12 cellular contexts compared by ENCODE assay signal in the genomic region with DNA sequence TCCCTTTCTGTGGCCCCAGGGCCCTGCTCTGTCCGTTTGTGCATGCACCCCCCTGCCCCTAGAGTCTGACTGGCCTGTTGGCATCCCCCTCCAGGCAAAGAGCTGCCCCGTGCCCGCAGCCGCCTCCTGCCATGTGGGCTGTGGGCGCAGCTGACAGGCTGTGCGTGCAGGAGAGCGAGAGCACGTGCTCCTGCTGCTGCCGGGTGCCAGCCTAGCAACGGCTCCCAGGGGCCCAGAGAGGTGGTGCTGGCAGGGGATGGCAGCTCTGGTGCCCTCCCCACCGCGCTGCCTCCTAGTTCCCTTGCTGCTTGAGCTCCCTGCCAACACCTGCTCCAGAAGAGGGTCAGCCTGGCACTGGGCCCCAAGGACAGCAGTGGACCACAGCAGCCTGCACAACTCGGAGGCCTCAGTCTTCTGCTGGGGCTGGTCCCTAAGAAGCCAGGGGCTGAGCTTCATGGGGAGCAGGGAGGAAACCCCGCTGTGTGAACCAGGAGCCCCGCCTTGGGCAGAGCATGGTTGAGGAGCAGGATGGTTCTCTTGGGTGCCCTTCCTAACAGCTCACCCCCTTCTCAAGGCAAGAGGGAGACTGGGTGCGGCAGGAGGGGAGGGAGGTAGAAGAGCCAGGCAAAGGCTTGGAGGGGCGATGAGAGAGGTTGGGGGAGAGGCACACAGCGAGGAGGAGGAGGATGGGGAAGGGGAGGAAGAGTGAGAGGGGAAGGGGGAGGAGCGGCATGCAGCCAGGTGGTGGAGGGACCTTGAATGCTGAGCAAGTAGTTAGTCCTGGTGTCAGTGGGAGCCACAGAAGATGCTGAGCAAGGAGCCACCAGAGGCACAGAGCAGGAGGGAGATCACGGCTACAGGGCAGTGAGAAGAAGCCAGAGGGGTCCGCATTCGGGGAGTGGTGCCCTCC. TPM values are rescaled to one million over a fixed set of nuclear protein-coding genes. Genes with fewer than 3 reads are reported as not detected.
DNase-seq lines count a peak whose midpoint lies in the region; ATAC-seq and TF ChIP-seq lines count a peak whose summit lies in the region.
"Had no signal": no experiment of that assay in that cellular context is flagged by ENCODE, and none has a peak within 500 bp of the region (broad histone marks: within the 10 kb centered on the region; RNA-seq: fewer than 3 reads in every experiment).

No MANE protein-coding gene starts in this region.

- no peaks in the 10 kb centered on the region for H3K4me1 ChIP-seq in uterus
- H3K4me1 ChIP-seq in gastroesophageal sphincter: peaks cover 0 to 48% (median 9%) of the 10 kb centered on the region in 3 donors

- no peak for TF ChIP-seq EP300 in gastroesophageal sphincter (IDR thresholded peaks at IDR 0.05)

- TF ChIP-seq POLR2A in uterus (IDR thresholded peaks at IDR 0.05): no peak
- TF ChIP-seq POLR2A in gastroesophageal sphincter (IDR thresholded peaks at IDR 0.05): no peak

- TF ChIP-seq CTCF in uterus (IDR thresholded peaks at IDR 0.05): no peak
- TF ChIP-seq CTCF in gastroesophageal sphincter (IDR thresholded peaks at IDR 0.05): no peak

- H3K27me3 ChIP-seq in uterus (no peaks in the 10 kb centered on the region), gastroesophageal sphincter (no peaks in the 10 kb centered on the region)

- intact Hi-C loops in uterus (cut with DNase I; ENCODE audit: low total_unique reads): no loop called here

- no peak for ATAC-seq in HG03565 (IDR thresholded peaks at IDR 0.05; ENCODE audit: unreplicated experiment)
- ATAC-seq in gastroesophageal sphincter: no peak
- ATAC-seq: activated CD8-positive, alpha-beta memory T cell treated with anti-CD3 and anti-CD28 coated beads, Interleukin-2, amount 10 ng/mL, durations not matched to agents 7 days and 5 days; left lobe of liver; T-cell had no signal

- H3K36me3 ChIP-seq in KOPT-K1 (ENCODE audit: insufficient read depth, low read length) (no peaks in the 10 kb centered on the region), uterus (no peaks in the 10 kb centered on the region), gastroesophageal sphincter (no peaks in the 10 kb centered on the region)

- WGBS in gastroesophageal sphincter (ENCODE audit: low coverage in 1 of 2), 2 donors: 70 to 81% methylated on average over 5 to 6 of the region's 22 CpGs

- no peaks in the 10 kb centered on the region for H3K9me3 ChIP-seq in KOPT-K1 (ENCODE audit: insufficient read depth, low read length, poor library complexity, severe bottlenecking)
- no peaks in the 10 kb centered on the region for H3K9me3 ChIP-seq in uterus
- no peaks in the 10 kb centered on the region for H3K9me3 ChIP-seq in gastroesophageal sphincter

- no peak overlapping the region for H3K4me3 ChIP-seq in uterus
- H3K4me3 ChIP-seq in gastroesophageal sphincter: no peak overlapping the region

- peak overlapping the region; percentile 91 for H3K27ac ChIP-seq in KOPT-K1 (ENCODE audit: low read depth, low read length, poor library complexity, severe bottlenecking)
- no peak overlapping the region for H3K27ac ChIP-seq in uterus
- peak overlapping the region in 1 of 4 donors; percentile 38 for H3K27ac ChIP-seq in gastroesophageal sphincter

- DNase-seq in NCI-H524 (lab: John Stamatoyannopoulos, UW): peak; percentile 46 to 71
- peak; percentile 60 for DNase-seq in germinal center (ENCODE audit: low spot score)
- peak; percentile 89 for DNase-seq in putamen (ENCODE audit: low spot score)
- no peak for DNase-seq in central memory CD4-positive, alpha-beta T cell
- DNase-seq in uterus: no peak
- DNase-seq: activated CD8-positive, alpha-beta memory T cell treated with anti-CD3 and anti-CD28 coated beads, Interleukin-2, amount 10 ng/mL, durations not matched to agents 7 days and 5 days; amniotic stem cell; T-cell had no signal

RNA-seq across cellular contexts. Expression of gene PTMA, which starts 23.8 kb away (rescaled TPM):
- 100 to 1,000 TPM; 693 to 966 (median 818) TPM for total RNA-seq in uterus
- total RNA-seq in gastroesophageal sphincter: 100 to 1,000 TPM; 683 to 866 (median 805) TPM

Comparison
In these comparisons a context has a peak if more than half of its experiments do, and no peak if none do; other contexts are left out.
1. DNase-seq: peak in NCI-H524 (2 of 2), germinal center (single experiment) and putamen (single experiment); none in central memory CD4-positive, alpha-beta T cell (single experiment) and uterus (0 of 2).